9 cellular contexts compared by ENCODE assay signal in genomic region chr1:57124768-57125446, GRCh38.
A peak's percentile ranks its signal among the peaks of the same experiment; 100 is the strongest.
DNase-seq lines count a peak whose midpoint lies in the region; ATAC-seq and TF ChIP-seq lines count a peak whose summit lies in the region.
"Had no signal": no experiment of that assay in that cellular context is flagged by ENCODE, and none has a peak within 500 bp of the region (broad histone marks: within the 10 kb centered on the region; RNA-seq: fewer than 3 reads in every experiment).

No MANE protein-coding gene starts in this region.

- TF ChIP-seq CTCF in fibroblast of pulmonary artery (IDR thresholded peaks at IDR 0.05; ENCODE audit: low read length, missing control alignments) = no peak
- TF ChIP-seq CTCF in progenitor cell of endocrine pancreas (IDR thresholded peaks at IDR 0.05; ENCODE audit: unreplicated experiment) = no peak
- no peak for TF ChIP-seq CTCF in thyroid gland (IDR thresholded peaks at IDR 0.05)

- H3K27me3 Mint-ChIP-seq in progenitor cell of endocrine pancreas = peaks cover 12% of the 10 kb centered on the region

- H3K9me3 ChIP-seq in thyroid gland = no peaks in the 10 kb centered on the region

- intact Hi-C loops in thyroid gland (cut with DNase I) = no loop called here

- H3K36me3 Mint-ChIP-seq in progenitor cell of endocrine pancreas (ENCODE audit: insufficient read depth) = no peaks in the 10 kb centered on the region

- 90 to 95% methylated on average over 5 of the region's 5 CpGs for WGBS in thyroid gland, 2 donors

- H3K27ac ChIP-seq in thyroid gland = no peak overlapping the region

- H3K4me3 ChIP-seq in fibroblast of pulmonary artery (replicated peaks; ENCODE audit: low read depth, low read length) (no peak overlapping the region), thyroid gland (replicated peaks in 1 of 3) (no peak overlapping the region)

- H3K4me1 Mint-ChIP-seq in progenitor cell of endocrine pancreas (ENCODE audit: low read depth) = no peaks in the 10 kb centered on the region

- no peak overlapping the region for H3K4me3 Mint-ChIP-seq in progenitor cell of endocrine pancreas (ENCODE audit: low read depth)

- TF ChIP-seq POLR2A in thyroid gland (IDR thresholded peaks at IDR 0.05) = no peak

- no peaks in the 10 kb centered on the region for H3K9me3 Mint-ChIP-seq in progenitor cell of endocrine pancreas (ENCODE audit: low read depth)

- H3K4me1 ChIP-seq in thyroid gland = no peaks in the 10 kb centered on the region

- ATAC-seq in GM19351 (IDR thresholded peaks at IDR 0.05; ENCODE audit: unreplicated experiment) (peak; percentile 76), GM18511 (IDR thresholded peaks at IDR 0.05; ENCODE audit: unreplicated experiment) (no peak)

- peak; percentile 36 for DNase-seq in Daoy (ENCODE audit: low read depth)
- DNase-seq in RPMI7951 (ENCODE audit: low read depth) = peak; percentile 4
- DNase-seq in fibroblast of pulmonary artery (ENCODE audit: low read depth) = peak; percentile 6
- no peak for DNase-seq in SKM-1 (lab: John Stamatoyannopoulos, UW; ENCODE audit: unreplicated experiment)
- no peak for DNase-seq in progenitor cell of endocrine pancreas (ENCODE audit: low spot score, unreplicated experiment)
- DNase-seq in thyroid gland = no peak
- DNase-seq: small intestine had no signal

- no peaks in the 10 kb centered on the region for H3K36me3 ChIP-seq in thyroid gland

- H3K27ac Mint-ChIP-seq in progenitor cell of endocrine pancreas = no peak overlapping the region

- no peaks in the 10 kb centered on the region for H3K27me3 ChIP-seq in thyroid gland

Comparison
In these comparisons a context has a peak if more than half of its experiments do, and no peak if none do; other contexts are left out.
1. DNase-seq: peak in Daoy (single experiment), RPMI7951 (single experiment) and fibroblast of pulmonary artery (single experiment); none in SKM-1 (single experiment), progenitor cell of endocrine pancreas (single experiment) and thyroid gland (0 of 2).